1 cellular context compared by ENCODE assay signal in genomic region chr18:9477509-9477908, GRCh38.
TF ChIP-seq lines count a peak whose summit lies in the region.

No MANE protein-coding gene starts in this region.

TF ChIP-seq in IMR-90, 13 proteins besides CTCF, POLR2A, EP300 and RAD21 (continued from another document):
- TF ChIP-seq SMC3 (IDR thresholded peaks at IDR 0.05; ENCODE audit: low read depth, low read length) (no peak), RFX5 (IDR thresholded peaks at IDR 0.05; ENCODE audit: low read depth, low read length) (no peak), CEBPB (IDR thresholded peaks at IDR 0.05; ENCODE audit: low read depth, low read length) (no peak), ELK1 (IDR thresholded peaks at IDR 0.05; ENCODE audit: borderline replicate concordance, low read depth, low read length) (no peak)
